In the genomic region with DNA sequence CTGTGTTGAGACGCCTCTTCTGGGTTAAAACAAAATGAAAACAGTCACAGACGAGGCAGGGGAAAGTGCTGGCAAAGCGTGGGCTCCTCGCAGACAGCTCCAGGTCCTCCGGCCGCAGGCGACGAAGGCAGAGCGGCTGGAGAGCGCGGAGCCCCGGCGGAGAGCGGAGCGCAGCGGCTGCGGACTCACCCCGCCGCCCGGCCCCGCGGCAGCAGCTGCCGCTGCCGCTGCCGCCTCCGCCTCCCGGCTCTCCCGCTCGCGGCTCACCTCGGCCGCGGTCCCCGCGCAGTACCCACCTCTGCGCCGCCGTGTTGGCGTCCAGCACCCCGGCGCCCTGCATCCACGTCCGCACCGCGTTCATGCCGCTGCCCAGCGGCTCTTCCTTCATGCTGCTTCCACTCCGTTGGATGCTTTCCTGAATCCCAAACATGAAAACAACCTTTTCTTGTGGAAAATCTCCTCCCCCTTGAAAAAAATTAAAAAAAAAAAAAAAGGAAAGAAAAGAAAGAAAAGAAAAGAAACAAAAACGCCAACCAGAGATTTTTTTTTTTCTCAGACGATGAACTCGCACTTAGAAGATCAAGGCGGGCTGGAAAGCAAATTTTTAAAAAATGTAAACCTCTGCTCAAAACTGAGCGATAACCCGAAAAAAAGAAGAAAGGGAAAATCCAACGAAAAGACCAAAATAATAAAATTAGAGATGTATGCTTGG, we compare ENCODE assay signal across 8 cellular contexts. TPM values are rescaled to one million over a fixed set of nuclear protein-coding genes. Genes with fewer than 3 reads are reported as not detected.
A peak's percentile ranks its signal among the peaks of the same experiment; 100 is the strongest.
DNase-seq lines count a peak whose midpoint lies in the region; ATAC-seq and TF ChIP-seq lines count a peak whose summit lies in the region.

No MANE protein-coding gene starts in this region.

- no peaks in the 10 kb centered on the region for H3K36me3 ChIP-seq in mesodermal cell (ENCODE audit: control insufficient read depth, insufficient read depth, low read length)
- H3K36me3 ChIP-seq in thyroid gland: no peaks in the 10 kb centered on the region

- peaks cover 9% of the 10 kb centered on the region for H3K36me3 Mint-ChIP-seq in Calu3 (ENCODE audit: insufficient read depth, unreplicated experiment)
- peaks cover 22% of the 10 kb centered on the region for H3K36me3 Mint-ChIP-seq in effector memory CD8-positive, alpha-beta T cell (ENCODE audit: insufficient read depth)

- WGBS in mesodermal cell (ENCODE audit: insufficient coverage in 2 of 2), 2 experiments: 0% methylated on average over 29 to 47 of the region's 55 CpGs
- WGBS in thyroid gland, 2 donors: 2 to 3% methylated on average over 24 to 30 of the region's 55 CpGs

- peak overlapping the region; percentile 5 for H3K27ac Mint-ChIP-seq in Calu3 (ENCODE audit: unreplicated experiment)
- H3K27ac Mint-ChIP-seq in effector memory CD8-positive, alpha-beta T cell: peak overlapping the region in 1 of 2 donors; percentile 46

- H3K9me3 ChIP-seq in mesodermal cell (ENCODE audit: control insufficient read depth, low read length): no peaks in the 10 kb centered on the region
- no peaks in the 10 kb centered on the region for H3K9me3 ChIP-seq in thyroid gland

- peaks cover 72% of the 10 kb centered on the region for H3K27me3 Mint-ChIP-seq in Calu3 (ENCODE audit: unreplicated experiment)
- peaks cover 46 to 92% of the 10 kb centered on the region in 2 donors for H3K27me3 Mint-ChIP-seq in effector memory CD8-positive, alpha-beta T cell

- TF ChIP-seq CTCF in Calu3 (IDR thresholded peaks at IDR 0.05; ENCODE audit: unreplicated experiment) (no peak), thyroid gland (IDR thresholded peaks at IDR 0.05) (no peak)

- H3K27ac ChIP-seq in mesodermal cell (ENCODE audit: low read depth, low read length, severe bottlenecking): peak overlapping the region; percentile 16
- H3K27ac ChIP-seq in thyroid gland: peak overlapping the region; percentile 80 to 95 (median 81)

- no TSS peak for BruUV-seq in Calu3 (replicated peaks; lab: Mats Ljungman, UMichigan)

- TF ChIP-seq POLR2A in thyroid gland (IDR thresholded peaks at IDR 0.05): no peak

- no peaks in the 10 kb centered on the region for H3K9me3 Mint-ChIP-seq in Calu3 (ENCODE audit: low read depth, unreplicated experiment)
- H3K9me3 Mint-ChIP-seq in effector memory CD8-positive, alpha-beta T cell: no peaks in the 10 kb centered on the region

- H3K4me3 ChIP-seq in mesodermal cell (ENCODE audit: extremely low read depth, insufficient read depth, low read length, poor library complexity, severe bottlenecking): peak overlapping the region; percentile 48
- H3K4me3 ChIP-seq in thyroid gland (replicated peaks in 1 of 3): peak overlapping the region in 2 of 3 donors; percentile 30 to 41

- H3K4me1 Mint-ChIP-seq in Calu3 (ENCODE audit: low read depth, unreplicated experiment): peaks cover 20% of the 10 kb centered on the region
- H3K4me1 Mint-ChIP-seq in effector memory CD8-positive, alpha-beta T cell (ENCODE audit: low read depth in 2 of 2): peaks cover 23 to 29% of the 10 kb centered on the region in 2 donors

- intact Hi-C loops in Calu3 (cut with micrococcal nuclease; ENCODE audit: unreplicated experiment) (loop anchor here (10.0 kb wide), 1 partner anchor 94 kb away; no protein-coding TSS in a partner anchor), thyroid gland (cut with DNase I) (no loop called here)

- DNase-seq in Calu3: peak; percentile 41
- peak; percentile 45 for DNase-seq in NCI-H1092 (lab: John Stamatoyannopoulos, UW)
- DNase-seq in activated CD4-positive, alpha-beta T cell treated with anti-CD3 and anti-CD28 coated beads, Interleukin-2, amount 50 U/mL, for 48 hours: peak; percentile 43 to 53
- peak in 1 of 3 experiments; percentile 35 for DNase-seq in effector memory CD8-positive, alpha-beta T cell
- DNase-seq in thyroid gland: peak; percentile 36 to 42

- CTCF ChIA-PET in Calu3 (lab: Charles Lee): no interaction called here

- peak overlapping the region; percentile 52 for H3K4me3 Mint-ChIP-seq in Calu3 (ENCODE audit: low read depth, unreplicated experiment)
- H3K4me3 Mint-ChIP-seq in effector memory CD8-positive, alpha-beta T cell: peak overlapping the region; percentile 78 to 92

- H3K4me1 ChIP-seq in mesodermal cell (ENCODE audit: control insufficient read depth, insufficient read depth, low read length, poor library complexity, severe bottlenecking) (peaks cover 20% of the 10 kb centered on the region), thyroid gland (peaks cover 7 to 8% of the 10 kb centered on the region in 2 donors)

- H3K27me3 ChIP-seq in thyroid gland: peaks cover 6% of the 10 kb centered on the region

- peak; percentile 35 for ATAC-seq in GM21526 (IDR thresholded peaks at IDR 0.05; ENCODE audit: low FRiP score, unreplicated experiment)
- ATAC-seq in effector memory CD8-positive, alpha-beta T cell (replicated peaks): peak; percentile 56
- no peak for ATAC-seq in GM19455 (IDR thresholded peaks at IDR 0.05; ENCODE audit: unreplicated experiment)

RNA-seq across cellular contexts. Expression of a gene that starts 0.5 kb away (rescaled TPM):
- total RNA-seq in Calu3 (2022): not detected in 2 replicates
- polyA plus RNA-seq in mesodermal cell (2013, experiment 1 of 2): 3.5 TPM
- polyA plus RNA-seq in mesodermal cell (2013, experiment 2 of 2): 2.7 TPM
- total RNA-seq in thyroid gland: 10 to 100 TPM; 12.4 to 28.4 (median 20.6) TPM

Comparison
In these comparisons a context has a peak if more than half of its experiments do, and no peak if none do; other contexts are left out.
1. RNA of a gene that starts 0.5 kb away (total RNA-seq): 12.4 to 28.4 TPM in thyroid gland; not detected in Calu3; every median in the first group is over 10 times any median in the second.